In the genomic region with DNA sequence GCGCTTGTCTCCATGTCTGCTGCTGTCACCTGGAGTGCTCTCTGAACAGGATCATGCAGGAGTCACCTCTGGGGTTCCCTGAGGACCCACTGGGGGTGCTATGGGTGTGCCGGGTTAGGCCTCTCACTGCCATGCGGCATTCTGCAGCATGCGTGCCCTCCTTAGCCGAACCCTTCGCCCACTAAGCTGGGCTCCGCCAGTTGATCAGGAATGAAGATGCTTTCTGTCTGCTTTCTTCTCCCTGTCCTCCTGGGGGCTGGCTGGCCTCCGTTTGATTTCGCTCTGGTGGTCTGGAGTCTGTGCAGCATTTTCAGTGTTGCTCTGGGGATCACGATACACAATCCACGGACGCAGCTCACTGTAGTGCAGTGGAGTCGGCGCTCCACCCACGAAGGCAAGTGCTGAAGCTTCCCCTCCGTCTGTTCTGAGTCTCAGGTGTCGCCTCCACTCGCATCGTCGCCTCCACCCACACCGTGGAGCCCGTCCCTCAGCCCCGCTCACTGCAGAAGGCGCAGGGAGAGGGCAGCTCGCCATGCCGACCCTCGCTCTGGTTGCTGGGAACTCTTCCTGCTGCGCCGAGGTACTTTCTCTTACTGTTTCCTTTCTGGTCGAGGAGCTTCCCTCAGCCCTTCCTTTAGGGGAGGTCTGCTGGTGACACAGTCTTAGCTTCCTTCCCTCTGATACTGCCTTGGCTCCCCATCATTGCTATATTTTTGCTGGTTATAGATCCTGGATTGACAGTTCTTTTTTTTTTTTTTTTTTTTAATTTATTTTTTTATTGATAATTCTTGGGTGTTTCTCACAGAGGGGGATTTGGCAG, we compare ENCODE assay signal across 20 cellular contexts. TPM values are rescaled to one million over a fixed set of nuclear protein-coding genes. Genes with fewer than 3 reads are reported as not detected.
DNase-seq lines count a peak whose midpoint lies in the region; ATAC-seq, FAIRE-seq and TF ChIP-seq lines count a peak whose summit lies in the region.
"Had no signal": no experiment of that assay in that cellular context is flagged by ENCODE, and none has a peak within 500 bp of the region (broad histone marks: within the 10 kb centered on the region; RNA-seq: fewer than 3 reads in every experiment).

No MANE protein-coding gene starts in this region.

- no peak overlapping the region for H2BK12ac ChIP-seq in H1 (ENCODE audit: low read depth, low read length)

- TF ChIP-seq EP300 in SK-N-SH (IDR thresholded peaks at IDR 0.05; ENCODE audit: borderline replicate concordance in 1 of 2, low read depth in 1 of 2, low read length in 1 of 2): no peak
- no peak for TF ChIP-seq EP300 in H1 (IDR thresholded peaks at IDR 0.05; ENCODE audit: borderline replicate concordance in 1 of 2, low read depth in 2 of 2, low read length in 2 of 2)

- no peak overlapping the region for H3K4ac ChIP-seq in H1 (replicated peaks; ENCODE audit: insufficient read length, low read depth, low read length)

- no peaks in the 10 kb centered on the region for H3K9me3 Mint-ChIP-seq in type B pancreatic cell

- no peak for FAIRE-seq in H1 (lab: Jason Lieb, UNC)
- FAIRE-seq: G401.6 had no signal

- H2AFZ ChIP-seq in SK-N-SH (ENCODE audit: low read depth) (no peak overlapping the region), H1 (ENCODE audit: low read length) (no peak overlapping the region)
- H2AFZ ChIP-seq: PC-9 had no signal

- ATAC-seq in SK-N-SH treated with all-trans-retinoic acid at 6 μM for 48 hours: no peak
- peak in 3 of 4 donors; percentile 43 to 62 (median 60) for ATAC-seq in right lobe of liver

- H3K56ac ChIP-seq in H1 (replicated peaks; ENCODE audit: insufficient read length, low read depth, low read length): no peak overlapping the region

- no peak overlapping the region for H3K23ac ChIP-seq in H1 (ENCODE audit: insufficient read length)

- no peak overlapping the region for H3K27ac Mint-ChIP-seq in type B pancreatic cell

- peaks cover 12% of the 10 kb centered on the region for H3F3A ChIP-seq in SK-N-SH (replicated peaks; ENCODE audit: insufficient read depth)

- peaks cover 25% of the 10 kb centered on the region for H3K36me3 Mint-ChIP-seq in type B pancreatic cell

- H3K79me2 ChIP-seq in SK-N-SH (ENCODE audit: insufficient read depth): no peaks in the 10 kb centered on the region
- no peaks in the 10 kb centered on the region for H3K79me2 ChIP-seq in H1 (ENCODE audit: control insufficient read depth in 1 of 2, insufficient read depth in 2 of 2, low read length in 2 of 2)

- TF ChIP-seq CTCF in SK-N-SH (IDR thresholded peaks at IDR 0.05) (no peak), H1 (IDR thresholded peaks at IDR 0.05; ENCODE audit: control extremely low read depth in 1 of 3, insufficient read depth in 1 of 3, low read depth in 1 of 3, low read length in 3 of 3) (no peak), right lobe of liver (IDR thresholded peaks at IDR 0.05) (no peak), type B pancreatic cell (conservative IDR thresholded peaks at IDR 0.05) (no peak)

- no peak overlapping the region for H4K5ac ChIP-seq in H1 (ENCODE audit: insufficient read length, low read depth, low read length)

- H3K27me3 Mint-ChIP-seq in type B pancreatic cell: no peaks in the 10 kb centered on the region

- no peak overlapping the region for H2BK5ac ChIP-seq in H1 (ENCODE audit: low read depth, low read length)

- intact Hi-C loops in right lobe of liver (cut with DNase I): no loop called here

- H3K9ac ChIP-seq in SK-N-SH (no peak overlapping the region), H1 (replicated peaks in 1 of 4; ENCODE audit: extremely low read depth in 1 of 4, low read depth in 3 of 4, low read length in 3 of 4) (no peak overlapping the region)

- no peak overlapping the region for H3K18ac ChIP-seq in H1 (ENCODE audit: extremely low read depth, low read length)

- H2BK20ac ChIP-seq in H1 (ENCODE audit: low read length): no peak overlapping the region

- H3K4me3 Mint-ChIP-seq in type B pancreatic cell: no peak overlapping the region

- no peaks in the 10 kb centered on the region for H3K23me2 ChIP-seq in H1 (ENCODE audit: low read depth, low read length)

- no peak overlapping the region for H3K4me2 ChIP-seq in SK-N-SH
- H3K4me2 ChIP-seq in H1 (ENCODE audit: insufficient read depth in 1 of 2, low read depth in 2 of 2, low read length in 2 of 2): no peak overlapping the region
- H3K4me2 ChIP-seq: PC-9 had no signal

- H4K8ac ChIP-seq in H1 (ENCODE audit: extremely low read depth, insufficient read depth, low read length): no peak overlapping the region

- peak overlapping the region in 1 of 2 experiments; percentile 81; a peak in 2 of 4 replicates for H3K27ac ChIP-seq in SK-N-SH (ENCODE audit: low read depth in 2 of 2, low read length in 1 of 2)
- H3K27ac ChIP-seq in H1 (ENCODE audit: low read depth, low read length): no peak overlapping the region
- H3K27ac ChIP-seq in right lobe of liver: no peak overlapping the region
- H3K27ac ChIP-seq in effector memory CD4-positive, alpha-beta T cell (ENCODE audit: insufficient read depth, low read length, poor library complexity, severe bottlenecking): no peak overlapping the region
- H3K27ac ChIP-seq: 22Rv1, C4-2B, PC-9 had no signal

- POLR2A ChIA-PET in SK-N-SH (lab: Yijun Ruan, JAX) (no interaction called here), H1 (lab: Charles Lee; ENCODE audit: partially characterized antibody) (no interaction called here)

- peak overlapping the region; percentile 30 for H4K91ac ChIP-seq in H1 (replicated peaks; ENCODE audit: insufficient read length, low read length)

- H3K14ac ChIP-seq in H1 (ENCODE audit: insufficient read length): no peak overlapping the region

- CTCF ChIA-PET in SK-N-SH (lab: Yijun Ruan, JAX) (interaction anchor here (1.0 to 1.5 kb wide), 6 partner anchors 9 to 992 kb away, joined by 3 to 5 read pairs (median 4); no protein-coding TSS in a partner anchor), H1 (lab: Charles Lee; ENCODE audit: partially characterized antibody) (interaction anchor here (0.8 to 1.8 kb wide), 9 partner anchors 11 to 101 kb away, joined by 3 to 7 read pairs (median 3); no protein-coding TSS in a partner anchor)

- WGBS in SK-N-SH (ENCODE audit: low lambda C conversion rate): 97% methylated on average over 22 of the region's 30 CpGs
- WGBS in H1 (ENCODE audit: extremely low coverage in 1 of 2, insufficient coverage in 1 of 2, insufficient read length in 1 of 2, insufficient replicate concordance in 2 of 2, low coverage in 1 of 2, low lambda C conversion rate in 2 of 2, missing lambda C conversion rate in 1 of 2), 2 experiments: 94% methylated on average over 30 of the region's 30 CpGs; no CpG with 5 or more reads in 1 of the 2 experiments
- 68% methylated on average over 3 of the region's 30 CpGs for WGBS in right lobe of liver (ENCODE audit: insufficient coverage, low coverage, low lambda C conversion rate, missing lambda C conversion rate)

- H3K4me3 ChIP-seq in SK-N-SH (ENCODE audit: low read depth in 2 of 2, low read length in 1 of 2): no peak overlapping the region
- H3K4me3 ChIP-seq in H1 (ENCODE audit: extremely low read depth in 1 of 4, insufficient read depth in 2 of 4, low read depth in 3 of 4, low read length in 4 of 4): no peak overlapping the region
- H3K4me3 ChIP-seq in right lobe of liver: no peak overlapping the region
- H3K4me3 ChIP-seq in effector memory CD4-positive, alpha-beta T cell (ENCODE audit: insufficient read depth, low read depth, low read length, poor library complexity, severe bottlenecking): no peak overlapping the region
- H3K4me3 ChIP-seq: PC-9 had no signal

- TF ChIP-seq POLR2A in H1 (IDR thresholded peaks at IDR 0.05; ENCODE audit: control extremely low read depth in 1 of 2, low read depth in 2 of 2, low read length in 2 of 2) (no peak), right lobe of liver (IDR thresholded peaks at IDR 0.05) (no peak)

- peak; percentile 43 for DNase-seq in SK-N-SH
- DNase-seq in H1 (ENCODE audit: low read depth in 1 of 2, low spot score in 2 of 2): no peak
- no peak for DNase-seq in right lobe of liver
- no peak for DNase-seq in iPS-NIHi11 (ENCODE audit: low spot score)
- DNase-seq in stimulated activated CD8-positive, alpha-beta memory T cell treated with anti-CD3 and anti-CD28 coated beads, Interleukin-4, amount 100 ng/mL, for 48 hours: no peak
- DNase-seq in type B pancreatic cell (ENCODE audit: extremely low spot score, unreplicated experiment): no peak
- DNase-seq in effector memory CD4-positive, alpha-beta T cell: no peak
- DNase-seq: AML-193, HCEC 1CT, Karpas-422, NCI-H1436, NCI-H1930, NCI-H345, NCI-H524 treated with DMSO at 0.1 percent for 48 hours, PC-9, SIG-M5 had no signal

- H3K4me1 Mint-ChIP-seq in type B pancreatic cell (ENCODE audit: unreplicated experiment): no peaks in the 10 kb centered on the region

- no peaks in the 10 kb centered on the region for H3K9me2 ChIP-seq in SK-N-SH

- no peak overlapping the region for H2AK5ac ChIP-seq in H1 (ENCODE audit: low read depth, low read length)

- H4K20me1 ChIP-seq in SK-N-SH (ENCODE audit: insufficient read depth) (no peaks in the 10 kb centered on the region), H1 (replicated peaks in 1 of 2; ENCODE audit: control insufficient read depth in 1 of 2, insufficient read depth in 2 of 2, low read length in 2 of 2) (peaks cover 0 to 4% of the 10 kb centered on the region in 2 experiments)

- H3K79me1 ChIP-seq in H1 (ENCODE audit: low read depth, low read length): no peaks in the 10 kb centered on the region

- no peaks in the 10 kb centered on the region for H3K9me3 ChIP-seq in SK-N-SH
- no peaks in the 10 kb centered on the region; a peak in 2 of 4 replicates for H3K9me3 ChIP-seq in H1 (ENCODE audit: insufficient read depth in 2 of 2, low read depth in 1 of 2, low read length in 1 of 2)
- no peaks in the 10 kb centered on the region for H3K9me3 ChIP-seq in right lobe of liver
- H3K9me3 ChIP-seq in effector memory CD4-positive, alpha-beta T cell (ENCODE audit: control insufficient read depth, low read length): no peaks in the 10 kb centered on the region

- H3K36me3 ChIP-seq in SK-N-SH (replicated peaks in 1 of 2; ENCODE audit: control insufficient read depth in 1 of 2, insufficient read depth in 2 of 2, low read length in 1 of 2): peaks cover 9 to 52% of the 10 kb centered on the region in 2 experiments
- H3K36me3 ChIP-seq in H1 (ENCODE audit: control insufficient read depth in 2 of 4, insufficient read depth in 4 of 4, low read length in 3 of 4): peaks cover 0 to 15% (median 12%) of the 10 kb centered on the region in 4 experiments; a peak in 5 of 8 replicates
- H3K36me3 ChIP-seq in right lobe of liver: peaks cover 0 to 46% (median 11%) of the 10 kb centered on the region in 4 donors
- H3K36me3 ChIP-seq in effector memory CD4-positive, alpha-beta T cell (ENCODE audit: control insufficient read depth, insufficient read depth, low read length): peaks cover 57% of the 10 kb centered on the region

- H3K4me1 ChIP-seq in SK-N-SH (ENCODE audit: control insufficient read depth in 1 of 2, insufficient read depth in 2 of 2, low read depth in 1 of 2, low read length in 1 of 2): peaks cover 0 to 21% of the 10 kb centered on the region in 2 experiments; a peak in 1 of 4 replicates
- peaks cover 0 to 4% (median 1%) of the 10 kb centered on the region in 4 experiments; a peak in 4 of 7 replicates for H3K4me1 ChIP-seq in H1 (replicated peaks in 1 of 4; ENCODE audit: control insufficient read depth in 3 of 4, insufficient read depth in 4 of 4, low read length in 3 of 4)
- no peaks in the 10 kb centered on the region for H3K4me1 ChIP-seq in right lobe of liver
- H3K4me1 ChIP-seq in effector memory CD4-positive, alpha-beta T cell (ENCODE audit: control insufficient read depth, insufficient read depth, low read length, poor library complexity, severe bottlenecking): no peaks in the 10 kb centered on the region

- H3K27me3 ChIP-seq in SK-N-SH (ENCODE audit: insufficient read depth) (no peaks in the 10 kb centered on the region), H1 (replicated peaks in 1 of 4; ENCODE audit: control insufficient read depth in 3 of 4, extremely low read depth in 1 of 4, insufficient read depth in 3 of 4, low read length in 3 of 4) (no peaks in the 10 kb centered on the region), right lobe of liver (no peaks in the 10 kb centered on the region)
- no peaks in the 10 kb centered on the region for H3K27me3 ChIP-seq in effector memory CD4-positive, alpha-beta T cell (replicated peaks; ENCODE audit: control insufficient read depth, insufficient read depth, low read length, poor library complexity, severe bottlenecking)

- TF ChIP-seq RAD21 in SK-N-SH (IDR thresholded peaks at IDR 0.05; ENCODE audit: low read length) (no peak), H1 (IDR thresholded peaks at IDR 0.05 in 1 of 2, conservative IDR thresholded peaks at IDR 0.05 in 1 of 2; ENCODE audit: low read depth in 2 of 2, low read length in 2 of 2) (no peak)

- no peak overlapping the region for H2BK15ac ChIP-seq in H1 (ENCODE audit: low read length)

- H2BK120ac ChIP-seq in H1 (replicated peaks; ENCODE audit: low read depth, low read length): no peak overlapping the region

RNA-seq across cellular contexts. Expression of gene LETM1, which starts 29.2 kb away (rescaled TPM):
- 25.8 and 26.7 TPM in 2 replicates for polyA plus RNA-seq in SK-N-SH (2012; rRNA removed)
- 9.3 and 12.6 TPM in 2 replicates for polyA plus RNA-seq in SK-N-SH (2012; cell fraction: cytosol; rRNA removed)
- 72.8 and 106 TPM in 2 replicates for polyA plus RNA-seq in SK-N-SH (2012; cell fraction: nucleus; rRNA removed)
- 50.1 and 53.1 TPM in 2 replicates for total RNA-seq in H1 (2021; fragmentation: NEBNext Ultra II Directional; extraction: Animal tissue kit (Norgen Biotek cat#: 25700))
- polyA plus RNA-seq in H1 (2011; rRNA removed): 19.8 and 30.6 TPM in 2 replicates
- polyA plus RNA-seq in H1 (2011; cell fraction: cytosol; rRNA removed): 22.0 TPM
- polyA plus RNA-seq in H1 (2011; cell fraction: nucleus; rRNA removed): 59.2 TPM
- polyA plus RNA-seq in H1 (2012, experiment 1 of 2): 30.2 to 39.2 TPM (median 33.8 TPM) in 4 replicates
- 21.8 TPM for polyA plus RNA-seq in H1 (2012, experiment 2 of 2)
- polyA plus RNA-seq in H1 (2013, experiment 1 of 2): 21.7 TPM
- 21.1 TPM for polyA plus RNA-seq in H1 (2013, experiment 2 of 2)
- 39.5 and 52.7 TPM in 2 replicates for polyA minus RNA-seq in H1 (2011; rRNA and poly(A)+ RNA removed)
- 40.8 TPM for polyA minus RNA-seq in H1 (2011; cell fraction: cytosol; rRNA and poly(A)+ RNA removed)
- polyA minus RNA-seq in H1 (2011; cell fraction: nucleus; rRNA and poly(A)+ RNA removed): 37.0 TPM
- 10 to 100 TPM; 18.1 to 31.0 (median 25.6) TPM for total RNA-seq in right lobe of liver
- total RNA-seq in type B pancreatic cell (ENCODE audit: low replicate concordance): 61.1 and 64.3 TPM in 2 replicates

RNA-seq across cellular contexts. Expression of gene FGFR3, which starts 33.6 kb away (rescaled TPM):
- polyA plus RNA-seq in SK-N-SH (2012; rRNA removed) (0.62 and 1.1 TPM in 2 replicates), H1 (2011; rRNA removed) (9.0 and 18.6 TPM in 2 replicates)
- 0.37 and 0.69 TPM in 2 replicates for polyA plus RNA-seq in SK-N-SH (2012; cell fraction: cytosol; rRNA removed)
- polyA plus RNA-seq in SK-N-SH (2012; cell fraction: nucleus; rRNA removed): 2.3 and 2.7 TPM in 2 replicates
- 19.5 TPM in 2 replicates for total RNA-seq in H1 (2021; fragmentation: NEBNext Ultra II Directional; extraction: Animal tissue kit (Norgen Biotek cat#: 25700))
- polyA plus RNA-seq in H1 (2011; cell fraction: cytosol; rRNA removed): 23.3 TPM
- polyA plus RNA-seq in H1 (2011; cell fraction: nucleus; rRNA removed): 124 TPM
- polyA plus RNA-seq in H1 (2012, experiment 1 of 2): 17.5 to 23.1 TPM (median 20.3 TPM) in 4 replicates
- polyA plus RNA-seq in H1 (2012, experiment 2 of 2): 15.8 TPM
- polyA plus RNA-seq in H1 (2013, experiment 1 of 2): 8.6 TPM
- 8.2 TPM for polyA plus RNA-seq in H1 (2013, experiment 2 of 2)
- polyA minus RNA-seq in H1 (2011; rRNA and poly(A)+ RNA removed): 4.2 and 7.4 TPM in 2 replicates
- polyA minus RNA-seq in H1 (2011; cell fraction: cytosol; rRNA and poly(A)+ RNA removed): 22.6 TPM
- polyA minus RNA-seq in H1 (2011; cell fraction: nucleus; rRNA and poly(A)+ RNA removed): 34.9 TPM
- total RNA-seq in right lobe of liver (10 to 100 TPM; 14.3 to 30.0 (median 25.7) TPM), type B pancreatic cell (ENCODE audit: low replicate concordance) (44.3 and 63.9 TPM in 2 replicates)

RNA-seq across cellular contexts. Expression of gene NSD2, which starts 44.5 kb away (rescaled TPM):
- polyA plus RNA-seq in SK-N-SH (2012; rRNA removed) (28.0 and 34.2 TPM in 2 replicates), H1 (2011; rRNA removed) (26.7 and 40.3 TPM in 2 replicates)
- 20.4 and 23.3 TPM in 2 replicates for polyA plus RNA-seq in SK-N-SH (2012; cell fraction: cytosol; rRNA removed)
- polyA plus RNA-seq in SK-N-SH (2012; cell fraction: nucleus; rRNA removed): 72.9 and 92.5 TPM in 2 replicates
- 129 TPM in 2 replicates for total RNA-seq in H1 (2021; fragmentation: NEBNext Ultra II Directional; extraction: Animal tissue kit (Norgen Biotek cat#: 25700))
- polyA plus RNA-seq in H1 (2011; cell fraction: cytosol; rRNA removed): 36.6 TPM
- 84.1 TPM for polyA plus RNA-seq in H1 (2011; cell fraction: nucleus; rRNA removed)
- 66.4 to 82.6 TPM (median 77.2 TPM) in 4 replicates for polyA plus RNA-seq in H1 (2012, experiment 1 of 2)
- 11.1 TPM for polyA plus RNA-seq in H1 (2012, experiment 2 of 2)
- polyA plus RNA-seq in H1 (2013, experiment 1 of 2): 41.1 TPM
- polyA plus RNA-seq in H1 (2013, experiment 2 of 2): 39.6 TPM
- polyA minus RNA-seq in H1 (2011; rRNA and poly(A)+ RNA removed): 79.1 and 96.2 TPM in 2 replicates
- 53.7 TPM for polyA minus RNA-seq in H1 (2011; cell fraction: cytosol; rRNA and poly(A)+ RNA removed)
- polyA minus RNA-seq in H1 (2011; cell fraction: nucleus; rRNA and poly(A)+ RNA removed): 117 TPM
- total RNA-seq in right lobe of liver (10 to 100 TPM; 11.4 to 19.4 (median 14.0) TPM), type B pancreatic cell (ENCODE audit: low replicate concordance) (70.6 and 156 TPM in 2 replicates)
